ENCODE assay signal across 1 cellular context in genomic region chr17:41651625-41652460, GRCh38.
TF ChIP-seq lines count a peak whose summit lies in the region.

No MANE protein-coding gene starts in this region.

TF ChIP-seq in HepG2, 621 proteins besides CTCF, POLR2A, EP300 and RAD21 (continues in another document):
- TF ChIP-seq MNT (IDR thresholded peaks at IDR 0.05) (peak; percentile 95), ETV6 (CRISPR knock-in tag; conservative IDR thresholded peaks at IDR 0.05) (no peak), ZNF460 (CRISPR knock-in tag; IDR thresholded peaks at IDR 0.05; ENCODE audit: borderline replicate concordance) (no peak), ZNF138 (CRISPR knock-in tag; IDR thresholded peaks at IDR 0.05; ENCODE audit: low read depth) (no peak), GRHL1 (CRISPR knock-in tag; conservative IDR thresholded peaks at IDR 0.05) (no peak), ZNF646 (CRISPR knock-in tag; IDR thresholded peaks at IDR 0.05) (peak; percentile 88; the same call in 1 of the 2 replicates), NONO (IDR thresholded peaks at IDR 0.05) (peak; percentile 92), NONO (CRISPR knock-in tag; conservative IDR thresholded peaks at IDR 0.05) (no peak), ZNF20 (CRISPR knock-in tag; IDR thresholded peaks at IDR 0.05) (no peak), ZNF773 (CRISPR knock-in tag; IDR thresholded peaks at IDR 0.05; ENCODE audit: borderline replicate concordance) (no peak), ZNF792 (CRISPR knock-in tag; IDR thresholded peaks at IDR 0.05) (no peak), TOE1 (CRISPR knock-in tag; IDR thresholded peaks at IDR 0.05) (no peak), SOX6 (IDR thresholded peaks at IDR 0.05) (peak; percentile 97), SOX6 (CRISPR knock-in tag; IDR thresholded peaks at IDR 0.05) (no peak), HIC2 (CRISPR knock-in tag; IDR thresholded peaks at IDR 0.05; ENCODE audit: low read depth) (no peak), FOXM1 (CRISPR knock-in tag; IDR thresholded peaks at IDR 0.05) (no peak), KAT8 (CRISPR knock-in tag; IDR thresholded peaks at IDR 0.05) (no peak), MTF2 (CRISPR knock-in tag; IDR thresholded peaks at IDR 0.05; ENCODE audit: borderline replicate concordance) (no peak), TBX2 (CRISPR knock-in tag; IDR thresholded peaks at IDR 0.05; ENCODE audit: borderline replicate concordance) (no peak), ZNF253 (CRISPR knock-in tag; IDR thresholded peaks at IDR 0.05; ENCODE audit: borderline replicate concordance) (no peak), TRIM22 (IDR thresholded peaks at IDR 0.05) (peak; percentile 97; the same call in 1 of the 2 replicates), GTF3A (CRISPR knock-in tag; conservative IDR thresholded peaks at IDR 0.05) (no peak), ZNF614 (CRISPR knock-in tag; IDR thresholded peaks at IDR 0.05; ENCODE audit: borderline replicate concordance) (no peak), HHEX (CRISPR knock-in tag; IDR thresholded peaks at IDR 0.05) (no peak), ZNF414 (CRISPR knock-in tag; IDR thresholded peaks at IDR 0.05) (no peak), ZNF343 (CRISPR knock-in tag; IDR thresholded peaks at IDR 0.05) (no peak), LCORL (IDR thresholded peaks at IDR 0.05) (peak; percentile 62; the same call in 1 of the 2 replicates), LCORL (CRISPR knock-in tag; IDR thresholded peaks at IDR 0.05) (no peak), PBX2 (CRISPR knock-in tag; IDR thresholded peaks at IDR 0.05) (no peak), ZNF326 (CRISPR knock-in tag; IDR thresholded peaks at IDR 0.05; ENCODE audit: borderline replicate concordance) (no peak), HINFP (CRISPR knock-in tag; IDR thresholded peaks at IDR 0.05; ENCODE audit: low read depth) (no peak), ZFP36 (IDR thresholded peaks at IDR 0.05; ENCODE audit: borderline replicate concordance, low read depth, low read length, partially characterized antibody) (no peak), FOXO1 (CRISPR knock-in tag; IDR thresholded peaks at IDR 0.05) (no peak), PRPF4 (IDR thresholded peaks at IDR 0.05; ENCODE audit: low read depth, low read length, poor library complexity, severe bottlenecking) (no peak), ZNF18 (CRISPR knock-in tag; IDR thresholded peaks at IDR 0.05; ENCODE audit: insufficient replicate concordance) (no peak), ZNF780A (CRISPR knock-in tag; IDR thresholded peaks at IDR 0.05) (no peak), FOXC1 (CRISPR knock-in tag; IDR thresholded peaks at IDR 0.05; ENCODE audit: borderline replicate concordance) (no peak), NBN (conservative IDR thresholded peaks at IDR 0.05) (peak; percentile 94; the same call in 1 of the 2 replicates), HNRNPK (IDR thresholded peaks at IDR 0.05; ENCODE audit: low read depth, low read length, poor library complexity, severe bottlenecking) (no peak), STAT6 (CRISPR knock-in tag; IDR thresholded peaks at IDR 0.05; ENCODE audit: borderline replicate concordance) (no peak)
